In genomic region chr17:63848834-63849689, GRCh38 we compare ENCODE assay signal across 8 cellular contexts. TPM values are rescaled to one million over a fixed set of nuclear protein-coding genes. Genes with fewer than 3 reads are reported as not detected.
DNase-seq lines count a peak whose midpoint lies in the region; ATAC-seq and TF ChIP-seq lines count a peak whose summit lies in the region.

No MANE protein-coding gene starts in this region.

- intact Hi-C loops in CD14-positive monocyte (cut with micrococcal nuclease) (no loop called here), breast epithelium (cut with DNase I; ENCODE audit: low total_unique reads) (no loop called here)

- H3K27me3 Mint-ChIP-seq in CD14-positive monocyte (ENCODE audit: low read depth in 3 of 3) (peaks cover 4 to 10% (median 5%) of the 10 kb centered on the region in 3 donors), WTC11 (ENCODE audit: low read depth) (peaks cover 84% of the 10 kb centered on the region)

- CTCF ChIA-PET in WTC11 (lab: Charles Lee): interaction anchor here (0.6 to 3.9 kb wide), 22 partner anchors 9 to 423 kb away, joined by 3 to 43 read pairs (median 5); partner anchors contain the start of genes ACE, CCDC47, CSHL1 and DDX42

- peak overlapping the region; percentile 89 to 100 (median 99) for H3K27ac Mint-ChIP-seq in CD14-positive monocyte
- H3K27ac Mint-ChIP-seq in WTC11: peak overlapping the region; percentile 97

- H3K27ac ChIP-seq in breast epithelium (peak overlapping the region; percentile 49 to 68), smooth muscle cell (ENCODE audit: low read depth) (no peak overlapping the region)

- H3K9me3 ChIP-seq in breast epithelium (no peaks in the 10 kb centered on the region), smooth muscle cell (replicated peaks; ENCODE audit: low read depth) (no peaks in the 10 kb centered on the region)

- H3K9me3 Mint-ChIP-seq in CD14-positive monocyte: peaks cover 3 to 14% (median 10%) of the 10 kb centered on the region in 7 donors
- H3K9me3 Mint-ChIP-seq in WTC11: peaks cover 12% of the 10 kb centered on the region

- POLR2A ChIA-PET in WTC11 (lab: Charles Lee): interaction anchor here (0.7 kb wide), 1 partner anchor 10 kb away, joined by 3 read pairs; no protein-coding TSS in a partner anchor

- peak overlapping the region; percentile 95 for H3K9ac ChIP-seq in smooth muscle cell (ENCODE audit: low read depth)

- H3K79me2 ChIP-seq in smooth muscle cell (ENCODE audit: low read depth): no peaks in the 10 kb centered on the region

- no peak for TF ChIP-seq POLR2A in breast epithelium (IDR thresholded peaks at IDR 0.05)

- H3K4me1 Mint-ChIP-seq in CD14-positive monocyte (peaks cover 12% of the 10 kb centered on the region), WTC11 (no peaks in the 10 kb centered on the region)

- peak overlapping the region; percentile 68 to 96 for H3K4me3 Mint-ChIP-seq in CD14-positive monocyte
- H3K4me3 Mint-ChIP-seq in WTC11: peak overlapping the region; percentile 60

- DNase-seq in CD14-positive monocyte (ENCODE audit: low spot score): peak; percentile 95
- peak in 75 of 76 experiments; percentile 26 to 99 (median 93) for DNase-seq in HUDEP-2 (lab: John Stamatoyannopoulos, UW; ENCODE audit: unreplicated experiment in 76 of 76)
- DNase-seq in WTC11 (ENCODE audit: low spot score): peak; percentile 97
- peak; percentile 88 to 91 for DNase-seq in breast epithelium (ENCODE audit: low spot score in 2 of 2)
- peak; percentile 96 for DNase-seq in iPS-NIHi7 (ENCODE audit: extremely low spot score)
- DNase-seq in smooth muscle cell (lab: John Stamatoyannopoulos, UW; ENCODE audit: unreplicated experiment): peak; percentile 44
- no peak for DNase-seq in NCI-H526 treated with DMSO at 0.1 percent for 48 hours (lab: John Stamatoyannopoulos, UW)

- H3K36me3 Mint-ChIP-seq in CD14-positive monocyte (peaks cover 0 to 11% of the 10 kb centered on the region in 2 donors), WTC11 (peaks cover 6% of the 10 kb centered on the region)

- no peaks in the 10 kb centered on the region for H4K20me1 ChIP-seq in smooth muscle cell (ENCODE audit: low read depth)

- TF ChIP-seq CTCF in CD14-positive monocyte (IDR thresholded peaks at IDR 0.05) (peak; percentile 80), WTC11 (IDR thresholded peaks at IDR 0.05) (peak; percentile 35; the same call in 1 of the 2 replicates), breast epithelium (IDR thresholded peaks at IDR 0.05) (peak; percentile 31 to 68 (median 56)), smooth muscle cell (IDR thresholded peaks at IDR 0.05; ENCODE audit: borderline replicate concordance, insufficient read depth, poor library complexity, severe bottlenecking) (peak; percentile 81)

- 31% methylated on average over 74 of the region's 82 CpGs for WGBS in smooth muscle cell (ENCODE audit: low lambda C conversion rate)

- H3K4me1 ChIP-seq in breast epithelium: no peaks in the 10 kb centered on the region
- no peaks in the 10 kb centered on the region for H3K4me1 ChIP-seq in smooth muscle cell (ENCODE audit: low read depth)

- H2AFZ ChIP-seq in smooth muscle cell (ENCODE audit: low read depth): peak overlapping the region; percentile 99

- H3F3A ChIP-seq in smooth muscle cell (ENCODE audit: low read depth): no peaks in the 10 kb centered on the region

- H3K4me3 ChIP-seq in breast epithelium: peak overlapping the region; percentile 29 to 63 (median 43)
- H3K4me3 ChIP-seq in smooth muscle cell: peak overlapping the region; percentile 46

- ATAC-seq in GM19463 (IDR thresholded peaks at IDR 0.05; ENCODE audit: unreplicated experiment): peak; percentile 95
- peak; percentile 94 for ATAC-seq in WTC11

- H3K27me3 ChIP-seq in breast epithelium (no peaks in the 10 kb centered on the region), smooth muscle cell (ENCODE audit: low read depth) (no peaks in the 10 kb centered on the region)

- H3K36me3 ChIP-seq in breast epithelium (no peaks in the 10 kb centered on the region), smooth muscle cell (ENCODE audit: low read depth) (no peaks in the 10 kb centered on the region)

- peak overlapping the region; percentile 89 for H3K4me2 ChIP-seq in smooth muscle cell

TF ChIP-seq in WTC11, 78 proteins besides CTCF, POLR2A, EP300 and RAD21 (continues in another document):
- TF ChIP-seq, protein P1, sequence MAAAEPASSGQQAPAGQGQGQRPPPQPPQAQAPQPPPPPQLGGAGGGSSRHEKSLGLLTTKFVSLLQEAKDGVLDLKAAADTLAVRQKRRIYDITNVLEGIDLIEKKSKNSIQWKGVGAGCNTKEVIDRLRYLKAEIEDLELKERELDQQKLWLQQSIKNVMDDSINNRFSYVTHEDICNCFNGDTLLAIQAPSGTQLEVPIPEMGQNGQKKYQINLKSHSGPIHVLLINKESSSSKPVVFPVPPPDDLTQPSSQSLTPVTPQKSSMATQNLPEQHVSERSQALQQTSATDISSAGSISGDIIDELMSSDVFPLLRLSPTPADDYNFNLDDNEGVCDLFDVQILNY (CRISPR knock-in tag; IDR thresholded peaks at IDR 0.05): peak; percentile 93
- TF ChIP-seq GABPB1 (CRISPR knock-in tag; IDR thresholded peaks at IDR 0.05) (no peak), ARID4B (CRISPR knock-in tag; IDR thresholded peaks at IDR 0.05; ENCODE audit: borderline replicate concordance) (peak; percentile 32; the same call in 1 of the 2 replicates), ELF4 (CRISPR knock-in tag; IDR thresholded peaks at IDR 0.05; ENCODE audit: low read depth) (peak; percentile 90), NFYB (CRISPR knock-in tag; conservative IDR thresholded peaks at IDR 0.05; ENCODE audit: low read depth) (peak; percentile 63), NR1H2 (CRISPR knock-in tag; IDR thresholded peaks at IDR 0.05) (no peak), EMX1 (CRISPR knock-in tag; IDR thresholded peaks at IDR 0.05) (0 out of 2 replicates have a peak, but pooled peaks have one; percentile 65), FOXJ3 (CRISPR knock-in tag; IDR thresholded peaks at IDR 0.05; ENCODE audit: borderline replicate concordance) (no peak; the same call in 1 of the 2 replicates), SP1 (CRISPR knock-in tag; conservative IDR thresholded peaks at IDR 0.05) (peak; percentile 70; the same call in 1 of the 2 replicates), TP53 (CRISPR knock-in tag; IDR thresholded peaks at IDR 0.05) (peak; percentile 95), FOXP1 (CRISPR knock-in tag; IDR thresholded peaks at IDR 0.05; ENCODE audit: borderline replicate concordance) (peak; percentile 96), SMAD3 (CRISPR knock-in tag; IDR thresholded peaks at IDR 0.05; ENCODE audit: borderline replicate concordance) (no peak; the same call in 1 of the 2 replicates), FOXK1 (CRISPR knock-in tag; IDR thresholded peaks at IDR 0.05) (peak; percentile 90)

RNA-seq across cellular contexts. Expression of gene SMARCD2, which starts 6.6 kb away (rescaled TPM):
- polyA plus RNA-seq in CD14-positive monocyte (10 to 100 TPM; 60.2 to 77.9 TPM), smooth muscle cell (41.9 and 58.6 TPM in 2 replicates)
- total RNA-seq in WTC11 (2021) (80.1 to 106 TPM (median 86.7 TPM) in 3 replicates), breast epithelium (100 to 1,000 TPM; 142 to 210 (median 192) TPM), smooth muscle cell (41.6 and 43.7 TPM in 2 replicates)

RNA-seq across cellular contexts. Expression of gene FTSJ3, which starts 21.6 kb away (rescaled TPM):
- polyA plus RNA-seq in CD14-positive monocyte (10 to 100 TPM in 1 of 2 donors, 1 to 10 TPM in 1; 9.2 to 15.0 TPM), smooth muscle cell (21.9 and 24.8 TPM in 2 replicates)
- total RNA-seq in WTC11 (2021) (47.7 to 62.1 TPM (median 52.0 TPM) in 3 replicates), breast epithelium (10 to 100 TPM; 55.4 to 78.7 (median 59.1) TPM), smooth muscle cell (32.5 and 46.8 TPM in 2 replicates)

RNA-seq across cellular contexts. Expression of gene PSMC5, which starts 21.8 kb away (rescaled TPM):
- polyA plus RNA-seq in CD14-positive monocyte: 10 to 100 TPM; 82.8 to 88.3 TPM
- 135 to 152 TPM (median 149 TPM) in 3 replicates for total RNA-seq in WTC11 (2021)
- 100 to 1,000 TPM in 2 of 3 donors, 10 to 100 TPM in 1; 98.3 to 110 (median 104) TPM for total RNA-seq in breast epithelium
- total RNA-seq in smooth muscle cell: 32.3 and 46.2 TPM in 2 replicates
- 132 and 153 TPM in 2 replicates for polyA plus RNA-seq in smooth muscle cell

RNA-seq across cellular contexts. Expression of gene CSH2, which starts 24.4 kb away (rescaled TPM):
- polyA plus RNA-seq in CD14-positive monocyte: not detected
- not detected in 3 replicates for total RNA-seq in WTC11 (2021)
- not detected for total RNA-seq in breast epithelium
- total RNA-seq in smooth muscle cell: not detected in 2 replicates
- polyA plus RNA-seq in smooth muscle cell: not detected in 2 replicates

RNA-seq across cellular contexts. Expression of gene GH2, which starts 32.7 kb away (rescaled TPM):
- polyA plus RNA-seq in CD14-positive monocyte (not detected), smooth muscle cell (not detected in 2 replicates)
- total RNA-seq in WTC11 (2021) (0.35 to 1.3 TPM (median 0.60 TPM) in 3 replicates), breast epithelium (not detected), smooth muscle cell (not detected in 2 replicates)
